8 cellular contexts compared by ENCODE assay signal in the genomic region with DNA sequence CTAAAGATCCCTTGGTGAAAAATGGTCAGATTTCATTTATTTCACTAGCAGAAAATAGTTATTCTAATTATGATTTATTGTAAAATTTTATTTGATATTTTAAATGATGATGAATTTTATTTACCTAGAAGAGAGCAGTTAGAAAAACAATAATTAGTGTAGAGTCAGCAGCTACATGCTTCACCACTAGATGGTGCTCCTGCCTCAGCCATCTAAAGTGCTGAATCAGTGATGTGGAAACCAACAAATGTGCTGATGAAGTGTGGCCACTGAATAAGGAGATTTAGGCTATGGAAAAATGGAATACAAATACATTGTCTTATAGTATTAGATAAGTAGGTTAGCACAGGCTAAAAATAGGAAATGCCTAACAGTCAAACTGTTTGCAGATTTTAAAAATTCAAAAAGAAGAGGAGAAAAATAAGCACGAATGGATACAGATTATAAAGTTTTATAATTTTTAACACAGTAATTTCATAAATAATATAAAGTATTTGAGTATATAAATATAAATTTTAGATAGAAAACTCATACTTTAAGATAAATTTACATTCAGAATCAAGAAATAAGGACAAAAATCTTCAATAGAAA.
DNase-seq lines count a peak whose midpoint lies in the region; ATAC-seq, FAIRE-seq and TF ChIP-seq lines count a peak whose summit lies in the region.

No MANE protein-coding gene starts in this region.

- in situ Hi-C loops in GM12878 (cut with MboI), result no loop called here

- peaks cover 11% of the 10 kb centered on the region for H3K4me1 ChIP-seq in A673 (ENCODE audit: insufficient read depth, low read length, poor library complexity, severe bottlenecking)
- no peaks in the 10 kb centered on the region for H3K4me1 ChIP-seq in GM12878 (ENCODE audit: control insufficient read depth, insufficient read depth, low read length)
- H3K4me1 ChIP-seq in skeletal muscle tissue (ENCODE audit: control insufficient read depth in 3 of 3, insufficient read depth in 3 of 3, low read length in 3 of 3), result peaks cover 19 to 24% (median 20%) of the 10 kb centered on the region in 3 donors

- H3K79me2 ChIP-seq in GM12878 (ENCODE audit: control insufficient read depth, insufficient read depth, low read length), result no peaks in the 10 kb centered on the region

- no peak overlapping the region for H2AFZ ChIP-seq in GM12878 (ENCODE audit: control insufficient read depth, low read depth, low read length)

- CTCF ChIA-PET in A673 (lab: Charles Lee) (interaction anchor here (0.5 to 2.2 kb wide), 9 partner anchors 113 to 957 kb away, joined by 3 to 14 read pairs (median 3); partner anchors contain the start of genes PCCB and STAG1), GM12878 (lab: Yijun Ruan, JAX) (interaction anchor here (0.6 to 6.3 kb wide), 19 partner anchors 10 to 1046 kb away, joined by 3 to 51 read pairs (median 4); partner anchors contain the start of genes PCCB and STAG1)

- peak; percentile 83 for DNase-seq in A673 (ENCODE audit: low spot score)
- DNase-seq in GM19239 (ENCODE audit: insufficient read length, low spot score), result peak; percentile 15
- peak; percentile 77 to 84 for DNase-seq in NCI-H2081 (lab: John Stamatoyannopoulos, UW)
- DNase-seq in GM12878 (ENCODE audit: low read depth, low spot score), result peak; percentile 40
- peak; percentile 71 to 76 for DNase-seq in hippocampal formation (lab: John Stamatoyannopoulos, UW)

- H3K4me3 ChIP-seq in A673 (ENCODE audit: low read depth, low read length, poor library complexity, severe bottlenecking) (no peak overlapping the region), GM12878 (no peak overlapping the region), skeletal muscle tissue (ENCODE audit: low read length in 3 of 3) (no peak overlapping the region)

- intact Hi-C loops in A673 (cut with micrococcal nuclease; ENCODE audit: unreplicated experiment) (loop anchor here (1.0 to 10.0 kb wide), 10 partner anchors 117 to 1029 kb away; partner anchors contain the start of genes PCCB and STAG1), GM12878 (cut with micrococcal nuclease; ENCODE audit: unreplicated experiment) (loop anchor here (1.0 to 10.0 kb wide), 8 partner anchors 67 to 1869 kb away; partner anchors contain the start of genes NCK1, PCCB and STAG1)

- H4K20me1 ChIP-seq in GM12878 (ENCODE audit: control insufficient read depth, insufficient read depth), result no peaks in the 10 kb centered on the region

- FAIRE-seq in GM19239 (lab: Jason Lieb, UNC), result peak; percentile 98
- FAIRE-seq in TTC549 (lab: Jason Lieb, UNC), result peak; percentile 97
- FAIRE-seq in GM12878 (lab: Jason Lieb, UNC), result peak; percentile 96

- no peak for TF ChIP-seq POLR2A in GM12878 (IDR thresholded peaks at IDR 0.05; ENCODE audit: low read depth, low read length)

- POLR2A ChIA-PET in A673 (lab: Charles Lee; ENCODE audit: low non-redundant PET), result no interaction called here
- POLR2A ChIA-PET in GM12878 (lab: Charles Lee), result interaction anchor here (1.0 kb wide), 1 partner anchor 939 kb away, joined by 3 read pairs; no protein-coding TSS in a partner anchor

- WGBS in GM12878 (ENCODE audit: insufficient coverage, insufficient replicate concordance, low lambda C conversion rate, missing lambda C conversion rate), result 94% methylated on average over 1 of the region's 1 CpG

- H3K36me3 ChIP-seq in A673 (ENCODE audit: insufficient read depth, low read length, poor library complexity, severe bottlenecking) (no peaks in the 10 kb centered on the region), GM12878 (ENCODE audit: control insufficient read depth in 2 of 2, insufficient read depth in 2 of 2, low read length in 1 of 2) (no peaks in the 10 kb centered on the region), skeletal muscle tissue (ENCODE audit: control insufficient read depth in 3 of 3, insufficient read depth in 3 of 3, low read length in 3 of 3) (peaks cover 0 to 7% (median 6%) of the 10 kb centered on the region in 3 donors)

- SMC1A ChIA-PET in GM12878 (lab: Charles Lee; ENCODE audit: uncharacterized antibody, unreplicated experiment), result interaction anchor here (0.7 to 4.5 kb wide), 10 partner anchors 11 to 938 kb away, joined by 3 to 26 read pairs (median 6); partner anchors contain the start of gene STAG1

- H3K9me3 ChIP-seq in A673 (ENCODE audit: low read depth, low read length, poor library complexity, severe bottlenecking) (no peaks in the 10 kb centered on the region), GM12878 (replicated peaks; ENCODE audit: control insufficient read depth, insufficient read depth, low read length) (no peaks in the 10 kb centered on the region), skeletal muscle tissue (ENCODE audit: control insufficient read depth in 3 of 3, low read length in 3 of 3) (no peaks in the 10 kb centered on the region)

- RAD21 ChIA-PET in GM12878 (lab: Charles Lee; ENCODE audit: unreplicated experiment), result interaction anchor here (0.6 to 2.9 kb wide), 10 partner anchors 173 to 940 kb away, joined by 3 to 25 read pairs (median 6); partner anchors contain the start of genes PCCB and STAG1

- TF ChIP-seq EP300 in GM12878 (IDR thresholded peaks at IDR 0.05; ENCODE audit: borderline replicate concordance in 1 of 2, control insufficient read depth in 1 of 2, low read depth in 2 of 2, low read length in 2 of 2), result no peak

- peak; percentile 95 for TF ChIP-seq CTCF in A673 (conservative IDR thresholded peaks at IDR 0.05; ENCODE audit: low read depth, low read length)
- peak; percentile 76 to 96 (median 91) for TF ChIP-seq CTCF in GM12878 (IDR thresholded peaks at IDR 0.05 in 2 of 3, conservative IDR thresholded peaks at IDR 0.05 in 1 of 3; ENCODE audit: control insufficient read depth in 2 of 3, extremely low read depth in 1 of 3, insufficient read depth in 1 of 3, low read depth in 3 of 3, low read length in 3 of 3)

- ATAC-seq in GM12878 (peak; percentile 89), GM21390 (IDR thresholded peaks at IDR 0.05; ENCODE audit: unreplicated experiment) (no peak)

- H3K27ac ChIP-seq in A673 (ENCODE audit: low read depth, low read length, poor library complexity, severe bottlenecking) (no peak overlapping the region), GM12878 (ENCODE audit: control insufficient read depth, insufficient read depth) (no peak overlapping the region), skeletal muscle tissue (ENCODE audit: low read depth, low read length) (peak overlapping the region; percentile 68)

- no peak overlapping the region for H3K4me2 ChIP-seq in GM12878 (ENCODE audit: control insufficient read depth, insufficient read depth)

- H3K27me3 ChIP-seq in A673 (replicated peaks; ENCODE audit: insufficient read depth, low read depth, low read length, poor library complexity) (no peaks in the 10 kb centered on the region), GM12878 (replicated peaks in 1 of 2; ENCODE audit: control insufficient read depth in 2 of 2, insufficient read depth in 2 of 2, low read length in 1 of 2) (no peaks in the 10 kb centered on the region; a peak in 1 of 4 replicates), skeletal muscle tissue (ENCODE audit: control insufficient read depth in 3 of 3, insufficient read depth in 3 of 3, low read length in 3 of 3) (no peaks in the 10 kb centered on the region)

- BruUV-seq in A673 (replicated peaks; lab: Mats Ljungman, UMichigan) (no TSS peak), GM12878 (replicated peaks; lab: Mats Ljungman, UMichigan) (no TSS peak)

- H3K9ac ChIP-seq in GM12878 (ENCODE audit: control insufficient read depth, insufficient read depth, low read length) (no peak overlapping the region), skeletal muscle tissue (ENCODE audit: low read depth in 1 of 3, low read length in 3 of 3) (no peak overlapping the region)

- peak; percentile 99 for TF ChIP-seq RAD21 in GM12878 (IDR thresholded peaks at IDR 0.05; ENCODE audit: insufficient read depth, low read depth, low read length)

TF ChIP-seq in GM12878, 131 proteins besides CTCF, POLR2A, EP300 and RAD21:
- TF ChIP-seq IRF4 (IDR thresholded peaks at IDR 0.05; ENCODE audit: low read depth, low read length) (peak; percentile 35; the same call in 1 of the 2 replicates), SMC3 (IDR thresholded peaks at IDR 0.05; ENCODE audit: borderline replicate concordance, low read length) (peak; percentile 95), POLR2AphosphoS5 (IDR thresholded peaks at IDR 0.05; ENCODE audit: low read length) (no peak), SUPT20H (IDR thresholded peaks at IDR 0.05; ENCODE audit: borderline replicate concordance, control insufficient read depth, low read depth, low read length) (no peak), RUNX3 (IDR thresholded peaks at IDR 0.05; ENCODE audit: low read length) (0 out of 2 replicates have a peak, but pooled peaks have one; percentile 7), EED (IDR thresholded peaks at IDR 0.05; ENCODE audit: low read depth) (no peak), YY1 (IDR thresholded peaks at IDR 0.05; ENCODE audit: low read depth, low read length) (0 out of 2 replicates have a peak, but pooled peaks have one; percentile 63), PAX5 (IDR thresholded peaks at IDR 0.05; ENCODE audit: borderline replicate concordance, low read depth, low read length) (peak; percentile 97), ZNF24 (IDR thresholded peaks at IDR 0.05) (peak; percentile 34; the same call in 1 of the 2 replicates), ETV6 (conservative IDR thresholded peaks at IDR 0.05 in 1 of 2, IDR thresholded peaks at IDR 0.05 in 1 of 2; ENCODE audit: borderline replicate concordance in 1 of 2, low read depth in 1 of 2) (no peak)
- TF ChIP-seq, protein P1, sequence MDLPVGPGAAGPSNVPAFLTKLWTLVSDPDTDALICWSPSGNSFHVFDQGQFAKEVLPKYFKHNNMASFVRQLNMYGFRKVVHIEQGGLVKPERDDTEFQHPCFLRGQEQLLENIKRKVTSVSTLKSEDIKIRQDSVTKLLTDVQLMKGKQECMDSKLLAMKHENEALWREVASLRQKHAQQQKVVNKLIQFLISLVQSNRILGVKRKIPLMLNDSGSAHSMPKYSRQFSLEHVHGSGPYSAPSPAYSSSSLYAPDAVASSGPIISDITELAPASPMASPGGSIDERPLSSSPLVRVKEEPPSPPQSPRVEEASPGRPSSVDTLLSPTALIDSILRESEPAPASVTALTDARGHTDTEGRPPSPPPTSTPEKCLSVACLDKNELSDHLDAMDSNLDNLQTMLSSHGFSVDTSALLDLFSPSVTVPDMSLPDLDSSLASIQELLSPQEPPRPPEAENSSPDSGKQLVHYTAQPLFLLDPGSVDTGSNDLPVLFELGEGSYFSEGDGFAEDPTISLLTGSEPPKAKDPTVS (IDR thresholded peaks at IDR 0.05; ENCODE audit: low read depth, low read length), result no peak

Comparison
In these comparisons a context has a peak if more than half of its experiments do, and no peak if none do; other contexts are left out.
1. DNase-seq: peak in every context shown above with its lines; median percentile 83 in A673; 80 in NCI-H2081; 74 in hippocampal formation; 40 in GM12878; 15 in GM19239.